In genomic region chr7:21572914-21573313, GRCh38 we compare ENCODE assay signal across 31 cellular contexts. TPM values are rescaled to one million over a fixed set of nuclear protein-coding genes. Genes with fewer than 3 reads are reported as not detected.
"Had no signal": no experiment of that assay in that cellular context is flagged by ENCODE, and none has a peak within 500 bp of the region (broad histone marks: within the 10 kb centered on the region; RNA-seq: fewer than 3 reads in every experiment).

No MANE protein-coding gene starts in this region.

- H3K9me3 ChIP-seq: adrenal gland, body of pancreas, heart left ventricle had no signal

- H3K27me3 ChIP-seq: adrenal gland, body of pancreas had no signal

- H3K36me3 ChIP-seq: adrenal gland, heart left ventricle had no signal

- H3K4me1 ChIP-seq: adrenal gland, body of pancreas, heart left ventricle had no signal

- ATAC-seq: activated CD4-positive, alpha-beta T cell treated with anti-CD3 and anti-CD28 coated beads for 36 hours; activated CD8-positive, alpha-beta memory T cell treated with anti-CD3 and anti-CD28 coated beads, Interleukin-2, amount 10 ng/mL, durations not matched to agents 7 days and 5 days; activated CD8-positive, alpha-beta T cell treated with anti-CD3 and anti-CD28 coated beads, Interleukin-2, amount 10 ng/mL, durations not matched to agents 7 days and 5 days; activated naive CD8-positive, alpha-beta T cell treated with anti-CD3 and anti-CD28 coated beads, Interleukin-2, amount 50 U/mL, for 24 hours; body of pancreas; esophagus mucosa; heart left ventricle; T-cell; T-helper 17 cell had no signal

- H3K4me3 ChIP-seq: adrenal gland, body of pancreas, coronary artery, dorsolateral prefrontal cortex, heart left ventricle had no signal

- DNase-seq: activated CD4-positive, alpha-beta memory T cell treated with anti-CD3 and anti-CD28 coated beads for 36 hours; activated CD4-positive, alpha-beta T cell treated with anti-CD3 and anti-CD28 coated beads for 36 hours; activated CD4-positive, alpha-beta T cell treated with anti-CD3 and anti-CD28 coated beads, Interleukin-2, amount 10 ng/mL, durations not matched to agents 24 days and 14 days; activated CD4-positive, CD25-positive, alpha-beta regulatory T cell; activated CD4-positive, CD25-positive, alpha-beta regulatory T cell treated with anti-CD3 and anti-CD28 coated beads, Interleukin-2, amount 50 U/mL, for 72 hours; activated CD8-positive, alpha-beta memory T cell treated with anti-CD3 and anti-CD28 coated beads, Interleukin-2, amount 10 ng/mL, durations not matched to agents 7 days and 5 days; activated CD8-positive, alpha-beta memory T cell treated with anti-CD3 and anti-CD28 coated beads, Interleukin-2, amount 50 U/mL, for 4 hours; activated CD8-positive, alpha-beta T cell treated with anti-CD3 and anti-CD28 coated beads, Interleukin-2, amount 10 ng/mL, durations not matched to agents 7 days and 5 days; activated effector memory CD4-positive, alpha-beta T cell treated with anti-CD3 and anti-CD28 coated beads, Interleukin-2, amount 50 U/mL, for 16 hours; activated naive CD4-positive, alpha-beta T cell treated with anti-CD3 and anti-CD28 coated beads for 36 hours; activated naive CD8-positive, alpha-beta T cell treated with anti-CD3 and anti-CD28 coated beads for 36 hours; activated naive CD8-positive, alpha-beta T cell treated with anti-CD3 and anti-CD28 coated beads, Interleukin-2, amount 50 U/mL, for 24 hours; activated T-cell treated with anti-CD3 and anti-CD28 coated beads, Interleukin-2, amount 50 U/mL, for 1 hour; activated T-cell treated with anti-CD3 and anti-CD28 coated beads, Interleukin-2, amount 50 U/mL, for 48 hours; adrenal gland; amygdala; aorta; body of pancreas; effector memory CD4-positive, alpha-beta T cell; endodermal cell; foreskin fibroblast; glutamatergic neuron; heart left ventricle; T-cell; T-helper 17 cell; T1000 had no signal

- H3K27ac ChIP-seq: adrenal gland, body of pancreas, coronary artery, dorsolateral prefrontal cortex, heart left ventricle had no signal

- FAIRE-seq: frontal cortex had no signal

RNA-seq across cellular contexts. Expression of gene DNAH11, which starts 30.1 kb away (rescaled TPM):
- total RNA-seq: activated CD8-positive, alpha-beta memory T cell treated with anti-CD3 and anti-CD28 coated beads for 36 hours had no signal
